In the genomic region with DNA sequence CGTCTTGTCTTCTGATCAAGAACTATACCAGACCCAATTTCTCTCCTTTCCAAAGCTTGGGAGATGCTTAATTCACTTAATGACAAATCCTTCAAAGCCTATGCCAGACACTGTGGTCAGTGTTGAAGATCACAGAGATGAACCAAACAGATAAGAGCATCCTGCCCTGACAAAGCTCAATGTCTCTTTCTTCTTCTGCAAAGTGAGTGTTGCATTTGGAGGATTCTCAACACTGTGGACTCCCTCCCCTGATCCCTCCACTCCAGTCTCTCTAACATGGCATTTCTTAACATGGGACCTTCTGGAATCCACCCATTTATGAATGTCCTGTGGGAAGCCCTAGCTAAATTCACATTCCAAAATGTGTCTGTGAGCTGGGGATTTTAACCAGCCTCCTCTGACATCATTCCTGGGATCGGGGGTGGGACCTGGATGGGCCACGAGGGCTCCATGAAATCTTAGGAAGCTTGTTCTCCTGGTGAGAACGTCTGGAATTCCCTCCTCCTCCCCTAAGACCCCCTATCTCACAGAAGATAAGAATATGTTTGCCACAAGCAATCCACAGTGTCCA, we compare ENCODE assay signal across 8 cellular contexts. TPM values are rescaled to one million over a fixed set of nuclear protein-coding genes. Genes with fewer than 3 reads are reported as not detected.
DNase-seq lines count a peak whose midpoint lies in the region; ATAC-seq, FAIRE-seq and TF ChIP-seq lines count a peak whose summit lies in the region.

No MANE protein-coding gene starts in this region.

- H3K36me3 ChIP-seq in ascending aorta (peaks cover 0 to 3% of the 10 kb centered on the region in 2 donors), ovary (no peaks in the 10 kb centered on the region)

- intact Hi-C loops in ascending aorta (cut with DNase I) (no loop called here), ovary (cut with DNase I) (no loop called here)

- no peak for TF ChIP-seq POLR2A in GM12891 (IDR thresholded peaks at IDR 0.05; ENCODE audit: low read depth, low read length)
- no peak for TF ChIP-seq POLR2A in ovary (IDR thresholded peaks at IDR 0.05)

- WGBS in ovary, 3 donors = 28 to 34% (median 32%) methylated on average over 4 of the region's 4 CpGs

- H3K4me1 ChIP-seq in ascending aorta (peaks cover 8 to 52% of the 10 kb centered on the region in 2 donors), ovary (ENCODE audit: insufficient read depth) (peaks cover 8% of the 10 kb centered on the region)

- DNase-seq in GM12891 (ENCODE audit: insufficient read length, low spot score) (no peak), ascending aorta (ENCODE audit: low spot score in 2 of 2) (no peak), ovary (no peak), HuH-7.5 (ENCODE audit: low spot score) (no peak)
- no peak for DNase-seq in stimulated activated CD8-positive, alpha-beta memory T cell treated with anti-CD3 and anti-CD28 coated beads, Interleukin-4, amount 100 ng/mL, for 48 hours

- H3K27me3 ChIP-seq in ascending aorta = no peaks in the 10 kb centered on the region
- no peaks in the 10 kb centered on the region for H3K27me3 ChIP-seq in ovary

- no peak for TF ChIP-seq EP300 in ovary (IDR thresholded peaks at IDR 0.05)

- peak; percentile 13 for FAIRE-seq in GM12891 (lab: Jason Lieb, UNC)

- ATAC-seq in HG03108 (IDR thresholded peaks at IDR 0.05; ENCODE audit: unreplicated experiment) (peak; percentile 12), GM18861 (IDR thresholded peaks at IDR 0.05; ENCODE audit: unreplicated experiment) (no peak), GM18867 (IDR thresholded peaks at IDR 0.05; ENCODE audit: unreplicated experiment) (no peak)

- no peak overlapping the region for H3K4me3 ChIP-seq in ascending aorta
- H3K4me3 ChIP-seq in ovary = no peak overlapping the region

- H3K27ac ChIP-seq in ascending aorta = peak overlapping the region; percentile 43 to 58
- peak overlapping the region; percentile 39 to 50 for H3K27ac ChIP-seq in ovary

- H3K9me3 ChIP-seq in ascending aorta (no peaks in the 10 kb centered on the region), ovary (no peaks in the 10 kb centered on the region)

- TF ChIP-seq CTCF in ascending aorta (IDR thresholded peaks at IDR 0.05) = no peak
- no peak for TF ChIP-seq CTCF in ovary (IDR thresholded peaks at IDR 0.05)

TF ChIP-seq in GM12891, 5 proteins besides CTCF, POLR2A, EP300 and RAD21:
- TF ChIP-seq TAF1 (IDR thresholded peaks at IDR 0.05; ENCODE audit: low read depth, low read length) = no peak
- no peak for TF ChIP-seq SPI1 (IDR thresholded peaks at IDR 0.05; ENCODE audit: low read depth, low read length)
- no peak for TF ChIP-seq PAX5 (IDR thresholded peaks at IDR 0.05; ENCODE audit: insufficient read depth, low read length, severe bottlenecking)
- no peak for TF ChIP-seq POU2F2 (IDR thresholded peaks at IDR 0.05; ENCODE audit: low read depth, low read length)
- no peak for TF ChIP-seq POLR2AphosphoS5 (IDR thresholded peaks at IDR 0.05; ENCODE audit: low read depth, low read length)

RNA-seq across cellular contexts. Expression of a gene that starts 20.3 kb away (rescaled TPM):
- 2.6 TPM for polyA plus RNA-seq in GM12891 (2012; ENCODE audit: low read depth, missing spikeins)
- total RNA-seq in ascending aorta = 84.1 TPM
- total RNA-seq in ovary = 10 to 100 TPM in 5 of 7 donors, 1 to 10 TPM in 2; 6.4 to 26.0 (median 14.9) TPM
- polyA plus RNA-seq in ovary = 1 to 10 TPM; 3.7 to 5.1 TPM

RNA-seq across cellular contexts. Expression of a gene that starts 38.7 kb away (rescaled TPM):
- 35.0 TPM for polyA plus RNA-seq in GM12891 (2012; ENCODE audit: low read depth, missing spikeins)
- total RNA-seq in ascending aorta (24.6 TPM), ovary (10 to 100 TPM; 38.0 to 49.2 (median 41.7) TPM)
- 100 to 1,000 TPM in 1 of 2 donors, 10 to 100 TPM in 1; 52.6 to 105 TPM for polyA plus RNA-seq in ovary
